15 cellular contexts compared by ENCODE assay signal in the genomic region with DNA sequence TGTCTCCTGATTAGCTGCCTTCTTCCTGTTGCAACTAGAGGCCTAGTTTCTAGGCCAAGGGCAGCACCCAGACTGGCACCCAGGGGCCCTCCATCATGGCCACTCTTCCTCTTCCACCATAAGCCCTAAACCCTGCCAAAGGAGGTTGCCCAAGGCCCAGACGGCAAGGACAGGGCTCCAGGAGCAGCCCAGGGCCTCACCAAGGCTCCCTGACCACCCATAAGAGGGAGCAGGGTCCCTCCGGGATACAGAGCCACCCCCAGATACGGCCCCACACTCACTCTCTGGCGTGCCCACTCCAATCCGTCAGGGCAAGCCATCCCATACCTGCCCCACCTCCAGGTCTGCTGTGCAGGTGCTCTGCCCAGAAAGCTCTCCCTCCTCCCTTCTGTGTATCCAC.
DNase-seq lines count a peak whose midpoint lies in the region; ATAC-seq and TF ChIP-seq lines count a peak whose summit lies in the region.
"Had no signal": no experiment of that assay in that cellular context is flagged by ENCODE, and none has a peak within 500 bp of the region (broad histone marks: within the 10 kb centered on the region; RNA-seq: fewer than 3 reads in every experiment).

No MANE protein-coding gene starts in this region.

- H3K36me3 ChIP-seq in heart right ventricle (no peaks in the 10 kb centered on the region), ascending aorta (no peaks in the 10 kb centered on the region), muscle layer of duodenum (ENCODE audit: control insufficient read depth in 1 of 2, insufficient read depth in 2 of 2, low read length in 2 of 2) (no peaks in the 10 kb centered on the region), aorta (ENCODE audit: control insufficient read depth in 1 of 2, insufficient read depth in 2 of 2, low read length in 1 of 2) (no peaks in the 10 kb centered on the region)
- H3K36me3 ChIP-seq: thyroid gland had no signal

- WGBS in heart right ventricle, 2 donors = 85 to 91% methylated on average over 5 of the region's 5 CpGs
- 83 to 89% methylated on average over 5 of the region's 5 CpGs for WGBS in aorta, 2 donors

- H3K27ac ChIP-seq in heart right ventricle (peak overlapping the region in 6 of 10 donors; percentile 79 to 92 (median 87)), ascending aorta (peak overlapping the region; percentile 91 to 95), muscle layer of duodenum (ENCODE audit: low read length) (peak overlapping the region; percentile 91), aorta (ENCODE audit: low read depth in 1 of 2, low read length in 2 of 2) (no peak overlapping the region)
- H3K27ac ChIP-seq: parathyroid adenoma had no signal

- DNase-seq in heart right ventricle (no peak), Right ventricle myocardium inferior (ENCODE audit: missing footprints) (no peak), ascending aorta (ENCODE audit: low spot score in 2 of 2) (no peak), aorta (peak; percentile 26 to 69), occipital lobe (lab: John Stamatoyannopoulos, UW) (no peak), NOMO-1 (lab: John Stamatoyannopoulos, UW; ENCODE audit: unreplicated experiment in 2 of 2) (no peak)
- DNase-seq: activated CD8-positive, alpha-beta memory T cell treated with anti-CD3 and anti-CD28 coated beads for 24 hours; central memory CD4-positive, alpha-beta T cell; NCI-H510A treated with DMSO at 0.1 percent for 48 hours; OCI-M1; thyroid gland had no signal

- H3K27me3 ChIP-seq in heart right ventricle (no peaks in the 10 kb centered on the region), ascending aorta (no peaks in the 10 kb centered on the region), muscle layer of duodenum (ENCODE audit: low read depth, low read length) (no peaks in the 10 kb centered on the region), aorta (ENCODE audit: control insufficient read depth in 1 of 2, insufficient read depth in 2 of 2, low read length in 1 of 2) (no peaks in the 10 kb centered on the region)
- H3K27me3 ChIP-seq: thyroid gland had no signal

- H3K4me3 ChIP-seq in heart right ventricle (no peak overlapping the region), ascending aorta (no peak overlapping the region), muscle layer of duodenum (ENCODE audit: low read depth in 1 of 2, low read length in 2 of 2) (no peak overlapping the region), aorta (ENCODE audit: low read length in 2 of 2) (no peak overlapping the region)
- H3K4me3 ChIP-seq: thyroid gland had no signal

- peaks cover 0 to 100% (median 0%) of the 10 kb centered on the region in 9 donors for H3K4me1 ChIP-seq in heart right ventricle
- peaks cover 50 to 86% of the 10 kb centered on the region in 2 donors for H3K4me1 ChIP-seq in ascending aorta
- peaks cover 81 to 99% of the 10 kb centered on the region in 2 donors for H3K4me1 ChIP-seq in muscle layer of duodenum (ENCODE audit: control insufficient read depth in 1 of 2, insufficient read depth in 2 of 2, low read length in 2 of 2)
- peaks cover 0 to 8% of the 10 kb centered on the region in 2 donors for H3K4me1 ChIP-seq in aorta (ENCODE audit: control insufficient read depth in 1 of 2, insufficient read depth in 2 of 2, low read length in 2 of 2)

- ATAC-seq in heart right ventricle (no peak), Right ventricle myocardium inferior (no peak), aorta (ENCODE audit: low FRiP score) (no peak), GM19452 (IDR thresholded peaks at IDR 0.05; ENCODE audit: unreplicated experiment) (no peak)
- ATAC-seq: SK-N-SH treated with all-trans-retinoic acid at 6 μM for 48 hours had no signal

- H3K9me3 ChIP-seq in heart right ventricle (no peaks in the 10 kb centered on the region), ascending aorta (no peaks in the 10 kb centered on the region), muscle layer of duodenum (ENCODE audit: control insufficient read depth in 1 of 2, low read length in 2 of 2) (no peaks in the 10 kb centered on the region), aorta (ENCODE audit: control insufficient read depth, low read length) (no peaks in the 10 kb centered on the region)
- H3K9me3 ChIP-seq: thyroid gland had no signal

- no peak for TF ChIP-seq CTCF in heart right ventricle (IDR thresholded peaks at IDR 0.05)
- TF ChIP-seq CTCF in ascending aorta (IDR thresholded peaks at IDR 0.05) = no peak

- intact Hi-C loops in heart right ventricle (cut with DNase I) (loop anchor here in 3 of 10 donors (5.0 to 10.0 kb wide), 3 partner anchors 43 to 78 kb away; a partner anchor contains a TSS), Right ventricle myocardium inferior (cut with DNase I) (no loop called here), ascending aorta (cut with DNase I) (no loop called here), aorta (cut with DNase I) (loop anchor here in 1 of 2 donors (5.0 kb wide), 1 partner anchor 78 kb away; a partner anchor contains a TSS)

Comparison
In these comparisons a context has a peak if more than half of its experiments do, and no peak if none do; other contexts are left out.
1. DNase-seq: peak in aorta (2 of 2); none in heart right ventricle (0 of 2), Right ventricle myocardium inferior (single experiment), ascending aorta (0 of 2), occipital lobe (single experiment) and NOMO-1 (0 of 2).
2. H3K27ac ChIP-seq: peak in heart right ventricle (6 of 10), ascending aorta (2 of 2) and muscle layer of duodenum (single experiment); none in aorta (0 of 2).